In the genomic region with DNA sequence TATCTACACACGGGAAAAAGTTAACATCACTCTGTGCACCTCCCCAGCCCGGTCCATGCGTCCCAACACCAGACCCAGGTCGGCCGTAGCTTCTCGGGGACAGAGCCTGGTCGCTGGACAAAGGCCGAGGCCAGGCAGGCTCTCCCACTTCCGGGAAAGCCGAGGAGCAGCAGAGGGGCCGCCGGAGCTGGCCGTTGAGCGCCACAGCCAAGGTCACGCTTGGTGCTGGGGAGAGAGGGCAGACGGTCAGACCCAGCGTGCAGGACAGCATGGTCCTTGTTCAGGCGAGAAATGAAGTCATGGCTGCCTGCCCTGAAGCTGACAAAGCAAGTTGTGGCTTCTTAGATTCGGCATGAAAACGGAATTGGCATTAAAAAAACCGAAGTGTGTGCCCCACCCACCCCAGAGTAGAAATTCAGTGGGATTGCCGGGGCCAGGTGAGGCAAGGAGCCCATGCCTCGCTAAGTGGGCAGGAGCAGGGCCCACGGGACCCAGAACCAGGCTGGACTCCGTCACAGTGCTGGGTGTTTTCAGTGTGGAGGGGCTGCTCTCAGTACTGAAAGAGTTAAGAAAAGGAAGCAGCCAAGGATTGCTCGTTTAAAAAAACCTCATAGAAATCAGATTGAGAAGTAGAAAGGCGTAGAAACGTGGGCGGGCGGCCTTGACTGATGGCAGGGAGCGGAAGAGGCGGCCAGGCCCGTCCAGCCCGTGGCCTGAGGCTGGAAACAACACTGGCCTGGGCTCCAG, we compare ENCODE assay signal across 11 cellular contexts. TPM values are rescaled to one million over a fixed set of nuclear protein-coding genes. Genes with fewer than 3 reads are reported as not detected.
A peak's percentile ranks its signal among the peaks of the same experiment; 100 is the strongest.
DNase-seq lines count a peak whose midpoint lies in the region; ATAC-seq and TF ChIP-seq lines count a peak whose summit lies in the region.
"Had no signal": no experiment of that assay in that cellular context is flagged by ENCODE, and none has a peak within 500 bp of the region (broad histone marks: within the 10 kb centered on the region; RNA-seq: fewer than 3 reads in every experiment).

No MANE protein-coding gene starts in this region.

- H3K27me3 Mint-ChIP-seq in CD8-positive, alpha-beta memory T cell, result no peaks in the 10 kb centered on the region
- no peaks in the 10 kb centered on the region for H3K27me3 Mint-ChIP-seq in activated CD4-positive, alpha-beta memory T cell treated with anti-CD3 and anti-CD28 coated beads, Interleukin-2, amount 10 ng/mL, durations not matched to agents 7 days and 5 days

- no peaks in the 10 kb centered on the region for H3K9me3 ChIP-seq in CD8-positive, alpha-beta memory T cell (ENCODE audit: low read length)
- H3K9me3 ChIP-seq in heart left ventricle (no peaks in the 10 kb centered on the region), prostate gland (no peaks in the 10 kb centered on the region)

- H3K36me3 Mint-ChIP-seq in CD8-positive, alpha-beta memory T cell, result peaks cover 0 to 42% (median 2%) of the 10 kb centered on the region in 3 donors
- peaks cover 31% of the 10 kb centered on the region for H3K36me3 Mint-ChIP-seq in activated CD4-positive, alpha-beta memory T cell treated with anti-CD3 and anti-CD28 coated beads, Interleukin-2, amount 10 ng/mL, durations not matched to agents 7 days and 5 days (ENCODE audit: low read depth)

- H3K9me3 Mint-ChIP-seq in CD8-positive, alpha-beta memory T cell, result peaks cover 0 to 1% (median 0%) of the 10 kb centered on the region in 5 donors
- H3K9me3 Mint-ChIP-seq in activated CD4-positive, alpha-beta memory T cell treated with anti-CD3 and anti-CD28 coated beads, Interleukin-2, amount 10 ng/mL, durations not matched to agents 7 days and 5 days, result no peaks in the 10 kb centered on the region

- H3K27ac Mint-ChIP-seq in CD8-positive, alpha-beta memory T cell, result peak overlapping the region in 5 of 8 donors; percentile 38 to 73 (median 61)
- peak overlapping the region; percentile 23 for H3K27ac Mint-ChIP-seq in activated CD4-positive, alpha-beta memory T cell treated with anti-CD3 and anti-CD28 coated beads, Interleukin-2, amount 10 ng/mL, durations not matched to agents 7 days and 5 days

- intact Hi-C loops in heart left ventricle (cut with DNase I), result loop anchor here in 6 of 10 donors (5.0 to 10.0 kb wide), 6 partner anchors 163 to 253 kb away; a partner anchor contains a TSS
- intact Hi-C loops in prostate gland (cut with DNase I), result loop anchor here (5.0 kb wide), 3 partner anchors 168 to 598 kb away; a partner anchor contains a TSS

- WGBS in heart left ventricle, 4 donors, result 35 to 40% (median 38%) methylated on average over 33 to 34 of the region's 34 CpGs
- 31% methylated on average over 34 of the region's 34 CpGs for WGBS in prostate gland

- peak overlapping the region in 1 of 7 donors; percentile 57 for H3K4me3 Mint-ChIP-seq in CD8-positive, alpha-beta memory T cell
- H3K4me3 Mint-ChIP-seq in activated CD4-positive, alpha-beta memory T cell treated with anti-CD3 and anti-CD28 coated beads, Interleukin-2, amount 10 ng/mL, durations not matched to agents 7 days and 5 days, result no peak overlapping the region

- H3K27me3 ChIP-seq in CD8-positive, alpha-beta memory T cell (ENCODE audit: insufficient read depth, low read length, poor library complexity, severe bottlenecking), result no peaks in the 10 kb centered on the region
- H3K27me3 ChIP-seq in heart left ventricle (no peaks in the 10 kb centered on the region), prostate gland (replicated peaks; ENCODE audit: insufficient read depth) (no peaks in the 10 kb centered on the region)

- peaks cover 32% of the 10 kb centered on the region for H3K4me1 ChIP-seq in CD8-positive, alpha-beta memory T cell (ENCODE audit: insufficient read depth, low read length)
- peaks cover 10 to 51% (median 47%) of the 10 kb centered on the region in 12 donors for H3K4me1 ChIP-seq in heart left ventricle
- H3K4me1 ChIP-seq in prostate gland (replicated peaks), result peaks cover 27% of the 10 kb centered on the region

- ATAC-seq in heart left ventricle, result peak in 3 of 4 donors; percentile 2 to 27 (median 6)

- no peak for DNase-seq in CD8-positive, alpha-beta memory T cell
- no peak for DNase-seq in activated CD4-positive, alpha-beta memory T cell treated with anti-CD3 and anti-CD28 coated beads, Interleukin-2, amount 10 ng/mL, durations not matched to agents 7 days and 5 days
- DNase-seq in heart left ventricle (peak in 4 of 5 donors; percentile 44 to 66 (median 56)), prostate gland (ENCODE audit: low spot score) (no peak), germinal center (ENCODE audit: low spot score) (no peak), SW480 (ENCODE audit: low spot score) (no peak), DMS153 (lab: John Stamatoyannopoulos, UW) (no peak), EL (no peak)
- DNase-seq: activated CD4-positive, alpha-beta T cell treated with anti-CD3 and anti-CD28 coated beads, Interleukin-2, amount 50 U/mL, for 4 hours; NCI-H1930; stimulated activated CD4-positive, alpha-beta T cell treated with anti-CD3 and anti-CD28 coated beads, Interleukin-1b, Interleukin-23, amount 100 ng/mL, for 48 hours had no signal

- H3K36me3 ChIP-seq in CD8-positive, alpha-beta memory T cell (ENCODE audit: insufficient read depth, low read length), result no peaks in the 10 kb centered on the region
- H3K36me3 ChIP-seq in heart left ventricle, result peaks cover 0 to 61% (median 38%) of the 10 kb centered on the region in 9 donors
- no peaks in the 10 kb centered on the region for H3K36me3 ChIP-seq in prostate gland

- CTCF ChIA-PET in CD8-positive, alpha-beta memory T cell (lab: Charles Lee), result interaction anchor here (1.6 kb wide), 1 partner anchor 9 kb away, joined by 4 read pairs; no protein-coding TSS in a partner anchor
- CTCF ChIA-PET in activated CD4-positive, alpha-beta memory T cell treated with anti-CD3 and anti-CD28 coated beads, Interleukin-2, amount 10 ng/mL, durations not matched to agents 7 days and 5 days (lab: Charles Lee), result no interaction called here

- TF ChIP-seq CTCF in heart left ventricle (IDR thresholded peaks at IDR 0.05) (no peak), prostate gland (IDR thresholded peaks at IDR 0.05) (no peak)

- TF ChIP-seq POLR2A in heart left ventricle (IDR thresholded peaks at IDR 0.05) (no peak), prostate gland (IDR thresholded peaks at IDR 0.05) (no peak)

- peak overlapping the region; percentile 1 for H3K27ac ChIP-seq in CD8-positive, alpha-beta memory T cell (ENCODE audit: low read depth, low read length)
- H3K27ac ChIP-seq in heart left ventricle, result peak overlapping the region; percentile 47 to 88 (median 68)
- peak overlapping the region; percentile 57 to 64 for H3K27ac ChIP-seq in prostate gland

- no peak overlapping the region for H3K4me3 ChIP-seq in CD8-positive, alpha-beta memory T cell (ENCODE audit: low read length)
- H3K4me3 ChIP-seq in heart left ventricle, result peak overlapping the region in 7 of 12 donors; percentile 10 to 35 (median 26)
- no peak overlapping the region for H3K4me3 ChIP-seq in prostate gland

- POLR2A ChIA-PET in CD8-positive, alpha-beta memory T cell (lab: Charles Lee), result no interaction called here
- POLR2A ChIA-PET in activated CD4-positive, alpha-beta memory T cell treated with anti-CD3 and anti-CD28 coated beads, Interleukin-2, amount 10 ng/mL, durations not matched to agents 7 days and 5 days (lab: Charles Lee), result interaction anchor here (1.4 kb wide), 1 partner anchor 253 kb away, joined by 4 read pairs; no protein-coding TSS in a partner anchor

- peaks cover 22 to 41% (median 27%) of the 10 kb centered on the region in 3 donors for H3K4me1 Mint-ChIP-seq in CD8-positive, alpha-beta memory T cell
- peaks cover 47% of the 10 kb centered on the region for H3K4me1 Mint-ChIP-seq in activated CD4-positive, alpha-beta memory T cell treated with anti-CD3 and anti-CD28 coated beads, Interleukin-2, amount 10 ng/mL, durations not matched to agents 7 days and 5 days

RNA-seq across cellular contexts. Expression of a gene that starts 4.3 kb away (rescaled TPM):
- 100 to 1,000 TPM; 172 to 181 TPM for total RNA-seq in CD8-positive, alpha-beta memory T cell
- 246 TPM for polyA plus RNA-seq in CD8-positive, alpha-beta memory T cell
- 100 to 1,000 TPM; 166 to 175 TPM for total RNA-seq in activated CD4-positive, alpha-beta memory T cell treated with anti-CD3 and anti-CD28 coated beads, Interleukin-2, amount 10 ng/mL, durations not matched to agents 7 days and 5 days
- 100 to 1,000 TPM; 123 to 236 (median 140) TPM for total RNA-seq in heart left ventricle
- 100 to 1,000 TPM; 186 to 325 TPM for polyA plus RNA-seq in heart left ventricle
- total RNA-seq in prostate gland, result 100 to 1,000 TPM; 232 to 257 TPM

RNA-seq across cellular contexts. Expression of a gene that starts 9.7 kb away (rescaled TPM):
- total RNA-seq in CD8-positive, alpha-beta memory T cell, result 10 to 100 TPM; 27.7 to 29.5 TPM
- polyA plus RNA-seq in CD8-positive, alpha-beta memory T cell, result 14.9 TPM
- total RNA-seq in activated CD4-positive, alpha-beta memory T cell treated with anti-CD3 and anti-CD28 coated beads, Interleukin-2, amount 10 ng/mL, durations not matched to agents 7 days and 5 days, result 10 to 100 TPM; 24.7 to 25.4 TPM
- 10 to 100 TPM in 6 of 9 donors, 1 to 10 TPM in 3; 4.4 to 17.0 (median 12.7) TPM for total RNA-seq in heart left ventricle
- 10 to 100 TPM; 12.7 to 19.7 TPM for polyA plus RNA-seq in heart left ventricle
- 10 to 100 TPM; 26.3 to 27.6 TPM for total RNA-seq in prostate gland

RNA-seq across cellular contexts. Expression of a gene that starts 18.5 kb away (rescaled TPM):
- 1 to 10 TPM; 3.7 to 3.9 TPM for total RNA-seq in CD8-positive, alpha-beta memory T cell
- 0.99 TPM for polyA plus RNA-seq in CD8-positive, alpha-beta memory T cell
- 1 to 10 TPM; 3.2 to 3.3 TPM for total RNA-seq in activated CD4-positive, alpha-beta memory T cell treated with anti-CD3 and anti-CD28 coated beads, Interleukin-2, amount 10 ng/mL, durations not matched to agents 7 days and 5 days
- total RNA-seq in heart left ventricle (1 to 10 TPM; 3.1 to 8.6 (median 4.7) TPM), prostate gland (10 to 100 TPM in 1 of 2 donors, 1 to 10 TPM in 1; 8.2 to 50.0 TPM)
- 1 to 10 TPM; 3.1 to 3.3 TPM for polyA plus RNA-seq in heart left ventricle

Comparison
In these comparisons a context has a peak if more than half of its experiments do, and no peak if none do; other contexts are left out.
1. DNase-seq: peak in heart left ventricle (4 of 5); none in CD8-positive, alpha-beta memory T cell (0 of 5), activated CD4-positive, alpha-beta memory T cell treated with anti-CD3 and anti-CD28 coated beads, Interleukin-2, amount 10 ng/mL, durations not matched to agents 7 days and 5 days (single experiment), prostate gland (single experiment), germinal center (single experiment), SW480 (single experiment), DMS153 (single experiment) and EL (single experiment).
2. H3K27ac ChIP-seq: peak in every context shown above with its lines; median percentile 68 in heart left ventricle; 60 in prostate gland; 1 in CD8-positive, alpha-beta memory T cell.
3. H3K4me3 ChIP-seq: peak in heart left ventricle (7 of 12); none in CD8-positive, alpha-beta memory T cell (single experiment) and prostate gland (0 of 2).